In the genomic region with DNA sequence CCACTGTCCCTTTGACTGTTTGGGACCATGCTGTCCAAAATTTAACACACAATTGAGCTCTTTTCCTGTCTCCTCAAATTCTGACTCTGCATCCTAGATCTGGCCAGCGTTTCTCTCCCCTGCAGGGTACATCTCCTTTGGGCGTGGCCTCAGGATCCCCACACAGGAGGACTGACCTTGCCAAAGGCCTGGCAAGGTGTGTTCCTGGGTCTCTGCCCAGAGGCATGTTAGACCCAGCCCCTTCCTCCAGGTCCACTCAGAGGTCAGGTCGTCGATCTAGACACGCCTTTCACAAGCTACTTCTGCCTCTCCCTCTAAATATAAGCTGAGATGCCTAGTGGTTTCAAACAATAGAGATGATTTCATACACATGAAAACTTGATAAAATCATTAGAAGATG, we compare ENCODE assay signal across 24 cellular contexts. TPM values are rescaled to one million over a fixed set of nuclear protein-coding genes. Genes with fewer than 3 reads are reported as not detected.
"Had no signal": no experiment of that assay in that cellular context is flagged by ENCODE, and none has a peak within 500 bp of the region (broad histone marks: within the 10 kb centered on the region; RNA-seq: fewer than 3 reads in every experiment).

No MANE protein-coding gene starts in this region.

- DNase-seq: Kasumi-1, NCI-H1048, NCI-H1105, NCI-H1417, NCI-H1436 treated with DMSO at 0.1 percent for 48 hours, NCI-H187, NCI-H2029, NCI-H2081 treated with DMSO at 0.1 percent for 48 hours, NCI-H2171, NCI-H226, NCI-H446, NCI-H510A, NCI-H524 treated with DMSO at 0.1 percent for 48 hours, NCI-H69, NCI-H774, PC-3 had no signal

- H3K9ac ChIP-seq: KMS-11 had no signal

- H3K27ac ChIP-seq: KMS-11, RWPE1 had no signal

- H3K4me3 ChIP-seq: K562 had no signal

- H3K4me2 ChIP-seq: KMS-11 had no signal

RNA-seq across cellular contexts. Expression of a gene that starts 45.4 kb away (rescaled TPM):
- total RNA-seq: HepG2, HT1080, K562, M059J, OCI-LY7, PC-3 had no signal
- polyA plus RNA-seq: HepG2, IgD-negative memory B cell, K562 had no signal
